In genomic region chr14:90511795-90512331, GRCh38 we compare ENCODE assay signal across 1 cellular context.
A peak's percentile ranks its signal among the peaks of the same experiment; 100 is the strongest.
TF ChIP-seq lines count a peak whose summit lies in the region.

No MANE protein-coding gene starts in this region.

TF ChIP-seq in HepG2, 621 proteins besides CTCF, POLR2A, EP300 and RAD21 (continued from another document):
- no peak for TF ChIP-seq ZNF281 (CRISPR knock-in tag; IDR thresholded peaks at IDR 0.05; ENCODE audit: borderline replicate concordance)
- no peak for TF ChIP-seq PTBP1 (IDR thresholded peaks at IDR 0.05; ENCODE audit: low read depth, low read length, poor library complexity, severe bottlenecking)
- TF ChIP-seq DMAP1 (CRISPR knock-in tag; IDR thresholded peaks at IDR 0.05), result 0 out of 2 replicates have a peak, but pooled peaks have one; percentile 2
- no peak for TF ChIP-seq ZNF44 (CRISPR knock-in tag; IDR thresholded peaks at IDR 0.05)
- no peak for TF ChIP-seq ZNF224 (CRISPR knock-in tag; IDR thresholded peaks at IDR 0.05)
- no peak for TF ChIP-seq ZBED4 (CRISPR knock-in tag; IDR thresholded peaks at IDR 0.05; ENCODE audit: borderline replicate concordance)
- TF ChIP-seq ZNF773 (CRISPR knock-in tag; IDR thresholded peaks at IDR 0.05; ENCODE audit: borderline replicate concordance), result no peak
- 0 out of 2 replicates have a peak, but pooled peaks have one; percentile 27 for TF ChIP-seq ZNF609 (CRISPR knock-in tag; IDR thresholded peaks at IDR 0.05; ENCODE audit: borderline replicate concordance)
- no peak for TF ChIP-seq NFYB (CRISPR knock-in tag; IDR thresholded peaks at IDR 0.05)
- no peak for TF ChIP-seq ZNF512B (CRISPR knock-in tag; IDR thresholded peaks at IDR 0.05; ENCODE audit: borderline replicate concordance)
- TF ChIP-seq AHDC1 (CRISPR knock-in tag; IDR thresholded peaks at IDR 0.05; ENCODE audit: borderline replicate concordance), result no peak
- TF ChIP-seq ADNP (CRISPR knock-in tag; IDR thresholded peaks at IDR 0.05), result no peak
- TF ChIP-seq HNF4G (IDR thresholded peaks at IDR 0.05; ENCODE audit: borderline replicate concordance, low read depth, low read length), result no peak
- 0 out of 2 replicates have a peak, but pooled peaks have one; percentile 8 for TF ChIP-seq HNF4G (CRISPR knock-in tag; IDR thresholded peaks at IDR 0.05; ENCODE audit: borderline replicate concordance, low read depth)
- no peak for TF ChIP-seq THAP11 (CRISPR knock-in tag; IDR thresholded peaks at IDR 0.05)
- 0 out of 2 replicates have a peak, but pooled peaks have one; percentile 22 for TF ChIP-seq ZXDC (CRISPR knock-in tag; IDR thresholded peaks at IDR 0.05)
- no peak for TF ChIP-seq ZNF724P (CRISPR knock-in tag; IDR thresholded peaks at IDR 0.05; ENCODE audit: borderline replicate concordance)
- TF ChIP-seq NCOA2 (CRISPR knock-in tag; IDR thresholded peaks at IDR 0.05), result no peak
- TF ChIP-seq ZNF605 (CRISPR knock-in tag; IDR thresholded peaks at IDR 0.05), result no peak
- TF ChIP-seq MAFK (conservative IDR thresholded peaks at IDR 0.05 in 1 of 2, IDR thresholded peaks at IDR 0.05 in 1 of 2; ENCODE audit: low read length in 2 of 2), result no peak
- TF ChIP-seq KLF15 (CRISPR knock-in tag; IDR thresholded peaks at IDR 0.05; ENCODE audit: borderline replicate concordance), result no peak
- TF ChIP-seq TRIM24 (CRISPR knock-in tag; IDR thresholded peaks at IDR 0.05), result no peak
- TF ChIP-seq ATF3 (CRISPR knock-in tag; IDR thresholded peaks at IDR 0.05), result no peak
- no peak for TF ChIP-seq NBN (conservative IDR thresholded peaks at IDR 0.05)
- no peak for TF ChIP-seq SALL2 (CRISPR knock-in tag; IDR thresholded peaks at IDR 0.05)
